In the genomic region with DNA sequence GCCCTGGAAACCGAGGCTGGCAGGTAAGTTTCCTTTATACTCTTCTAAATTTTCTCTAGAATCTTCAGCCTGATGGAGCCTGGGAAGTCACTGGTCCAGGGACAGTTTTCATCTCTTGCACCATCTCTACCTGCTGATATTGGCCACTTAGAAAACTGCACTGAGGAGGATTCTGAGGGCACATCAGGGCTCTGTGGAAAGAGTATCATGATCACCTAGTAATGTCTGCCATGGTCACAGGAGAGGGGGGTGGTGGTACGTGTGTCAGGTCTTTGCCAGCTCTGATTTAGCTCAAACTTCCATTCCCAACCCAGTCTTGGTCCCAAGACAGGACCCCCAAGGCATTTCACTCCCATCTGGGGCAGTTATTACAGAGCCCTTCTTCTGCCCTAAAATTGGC, we compare ENCODE assay signal across 15 cellular contexts. TPM values are rescaled to one million over a fixed set of nuclear protein-coding genes. Genes with fewer than 3 reads are reported as not detected.
"Had no signal": no experiment of that assay in that cellular context is flagged by ENCODE, and none has a peak within 500 bp of the region (broad histone marks: within the 10 kb centered on the region; RNA-seq: fewer than 3 reads in every experiment).

No MANE protein-coding gene starts in this region.

- H3K4me1 Mint-ChIP-seq: activated CD4-positive, alpha-beta T cell treated with anti-CD3 and anti-CD28 coated beads, Interleukin-2, amount 10 ng/mL, durations not matched to agents 24 days and 14 days; activated naive CD8-positive, alpha-beta T cell treated with anti-CD3 and anti-CD28 coated beads, Interleukin-2, amount 10 ng/mL, durations not matched to agents 7 days and 5 days; stimulated activated naive CD8-positive, alpha-beta T cell treated with anti-CD3 and anti-CD28 coated beads, Interleukin-15, amount 100 ng/mL, for 72 hours had no signal

- DNase-seq: activated CD4-positive, alpha-beta T cell treated with anti-CD3 and anti-CD28 coated beads, Interleukin-2, amount 10 ng/mL, durations not matched to agents 24 days and 14 days; activated CD4-positive, CD25-positive, alpha-beta regulatory T cell; activated CD8-positive, alpha-beta memory T cell treated with anti-CD3 and anti-CD28 coated beads, Interleukin-2, amount 50 U/mL, for 48 hours; activated naive CD4-positive, alpha-beta T cell; activated naive CD8-positive, alpha-beta T cell treated with anti-CD3 and anti-CD28 coated beads, Interleukin-2, amount 10 ng/mL, durations not matched to agents 7 days and 5 days; brain microvascular endothelial cell; naive thymus-derived CD4-positive, alpha-beta T cell; stimulated activated naive CD8-positive, alpha-beta T cell treated with anti-CD3 and anti-CD28 coated beads, Interleukin-15, amount 100 ng/mL, for 72 hours; SW 1271; testis; upper lobe of right lung had no signal

- ATAC-seq: gastroesophageal sphincter; naive thymus-derived CD4-positive, alpha-beta T cell; stimulated activated naive CD8-positive, alpha-beta T cell treated with anti-CD3 and anti-CD28 coated beads, Interleukin-15, amount 100 ng/mL, for 72 hours; upper lobe of right lung had no signal

- H3K36me3 Mint-ChIP-seq: activated naive CD8-positive, alpha-beta T cell treated with anti-CD3 and anti-CD28 coated beads, Interleukin-2, amount 10 ng/mL, durations not matched to agents 7 days and 5 days had no signal

- H3K27ac Mint-ChIP-seq: activated CD4-positive, alpha-beta T cell treated with anti-CD3 and anti-CD28 coated beads, Interleukin-2, amount 10 ng/mL, durations not matched to agents 24 days and 14 days; activated naive CD8-positive, alpha-beta T cell treated with anti-CD3 and anti-CD28 coated beads, Interleukin-2, amount 10 ng/mL, durations not matched to agents 7 days and 5 days; activated T-helper 1 cell treated with anti-CD3 and anti-CD28 coated beads, Interleukin-12 subunit alpha, Interleukin-12 subunit beta, Interleukin-2, Interleukin-4 antibody, amounts not matched to agents 30 ng/mL and 10 ng/mL and 1 ng/mL, durations not matched to agents 14 hours and 24 hours and 36 hours; stimulated activated naive CD8-positive, alpha-beta T cell treated with anti-CD3 and anti-CD28 coated beads, Interleukin-15, amount 100 ng/mL, for 72 hours had no signal

- H3K9me3 ChIP-seq: gastroesophageal sphincter, neutrophil, testis, upper lobe of right lung had no signal

- H3K4me3 ChIP-seq: gastroesophageal sphincter, lung, testis, upper lobe of right lung had no signal

- H3K4me1 ChIP-seq: gastroesophageal sphincter, testis, upper lobe of right lung had no signal

- H3K4me3 Mint-ChIP-seq: activated CD4-positive, alpha-beta T cell treated with anti-CD3 and anti-CD28 coated beads, Interleukin-2, amount 10 ng/mL, durations not matched to agents 24 days and 14 days; activated naive CD8-positive, alpha-beta T cell treated with anti-CD3 and anti-CD28 coated beads, Interleukin-2, amount 10 ng/mL, durations not matched to agents 7 days and 5 days; activated T-helper 1 cell treated with anti-CD3 and anti-CD28 coated beads, Interleukin-12 subunit alpha, Interleukin-12 subunit beta, Interleukin-2, Interleukin-4 antibody, amounts not matched to agents 30 ng/mL and 10 ng/mL and 1 ng/mL, durations not matched to agents 14 hours and 24 hours and 36 hours; stimulated activated naive CD8-positive, alpha-beta T cell treated with anti-CD3 and anti-CD28 coated beads, Interleukin-15, amount 100 ng/mL, for 72 hours had no signal

- H3K9me3 Mint-ChIP-seq: activated CD4-positive, alpha-beta T cell treated with anti-CD3 and anti-CD28 coated beads, Interleukin-2, amount 10 ng/mL, durations not matched to agents 24 days and 14 days; activated naive CD8-positive, alpha-beta T cell treated with anti-CD3 and anti-CD28 coated beads, Interleukin-2, amount 10 ng/mL, durations not matched to agents 7 days and 5 days; activated T-helper 1 cell treated with anti-CD3 and anti-CD28 coated beads, Interleukin-12 subunit alpha, Interleukin-12 subunit beta, Interleukin-2, Interleukin-4 antibody, amounts not matched to agents 30 ng/mL and 10 ng/mL and 1 ng/mL, durations not matched to agents 14 hours and 24 hours and 36 hours; naive thymus-derived CD4-positive, alpha-beta T cell; stimulated activated naive CD8-positive, alpha-beta T cell treated with anti-CD3 and anti-CD28 coated beads, Interleukin-15, amount 100 ng/mL, for 72 hours had no signal

- H3K27me3 Mint-ChIP-seq: activated CD4-positive, alpha-beta T cell treated with anti-CD3 and anti-CD28 coated beads, Interleukin-2, amount 10 ng/mL, durations not matched to agents 24 days and 14 days; activated naive CD8-positive, alpha-beta T cell treated with anti-CD3 and anti-CD28 coated beads, Interleukin-2, amount 10 ng/mL, durations not matched to agents 7 days and 5 days; naive thymus-derived CD4-positive, alpha-beta T cell; stimulated activated naive CD8-positive, alpha-beta T cell treated with anti-CD3 and anti-CD28 coated beads, Interleukin-15, amount 100 ng/mL, for 72 hours had no signal

- H3K27me3 ChIP-seq: brain microvascular endothelial cell, gastroesophageal sphincter, neutrophil, testis, upper lobe of right lung had no signal

- H3K27ac ChIP-seq: brain microvascular endothelial cell, neutrophil, testis, upper lobe of right lung had no signal

- H3K36me3 ChIP-seq: brain microvascular endothelial cell, gastroesophageal sphincter, upper lobe of right lung had no signal

RNA-seq across cellular contexts. Expression of gene DOC2B, which starts 35.2 kb away (rescaled TPM):
- total RNA-seq: activated naive CD8-positive, alpha-beta T cell treated with anti-CD3 and anti-CD28 coated beads, Interleukin-2, amount 10 ng/mL, durations not matched to agents 7 days and 5 days had no signal
- polyA plus RNA-seq: naive thymus-derived CD4-positive, alpha-beta T cell had no signal
